10 cellular contexts compared by ENCODE assay signal in genomic region chr5:96718635-96719077, GRCh38. TPM values are rescaled to one million over a fixed set of nuclear protein-coding genes. Genes with fewer than 3 reads are reported as not detected.
A peak's percentile ranks its signal among the peaks of the same experiment; 100 is the strongest.
DNase-seq lines count a peak whose midpoint lies in the region; ATAC-seq and TF ChIP-seq lines count a peak whose summit lies in the region.
"Had no signal": no experiment of that assay in that cellular context is flagged by ENCODE, and none has a peak within 500 bp of the region (broad histone marks: within the 10 kb centered on the region; RNA-seq: fewer than 3 reads in every experiment).

No MANE protein-coding gene starts in this region.

- peak; percentile 55 for DNase-seq in NCI-H82 treated with DMSO at 0.1 percent for 48 hours (lab: John Stamatoyannopoulos, UW; ENCODE audit: unreplicated experiment)
- peak; percentile 12 for DNase-seq in prostate gland (ENCODE audit: low spot score)
- DNase-seq in iPS-NIHi11 (ENCODE audit: low spot score) = no peak
- DNase-seq: brain microvascular endothelial cell, glutamatergic neuron had no signal

- H3K27ac ChIP-seq in HEK293 (ENCODE audit: extremely low read depth, low read depth, low read length) (no peak overlapping the region), prostate gland (no peak overlapping the region)
- H3K27ac ChIP-seq: brain microvascular endothelial cell had no signal

- POLR2A ChIA-PET in HEK293 (lab: Yijun Ruan, JAX) = no interaction called here

- TF ChIP-seq CTCF in HEK293 (tag by site-specific recombination; IDR thresholded peaks at IDR 0.05) = no peak
- TF ChIP-seq CTCF in prostate gland (IDR thresholded peaks at IDR 0.05) = no peak

- TF ChIP-seq POLR2A in prostate gland (IDR thresholded peaks at IDR 0.05) = no peak

- no peaks in the 10 kb centered on the region for H3K9me3 ChIP-seq in HEK293 (ENCODE audit: control insufficient read depth, insufficient read depth, low read depth, low read length)
- no peaks in the 10 kb centered on the region for H3K9me3 ChIP-seq in prostate gland

- CTCF ChIA-PET in HEK293 (lab: Yijun Ruan, JAX) = no interaction called here

- intact Hi-C loops in prostate gland (cut with DNase I) = no loop called here

- H3K4me3 ChIP-seq in HEK293 (ENCODE audit: low read depth, low read length) = no peak overlapping the region
- H3K4me3 ChIP-seq in prostate gland = no peak overlapping the region

- H3K27me3 ChIP-seq in prostate gland (replicated peaks; ENCODE audit: insufficient read depth) = no peaks in the 10 kb centered on the region
- H3K27me3 ChIP-seq: brain microvascular endothelial cell had no signal

- peaks cover 13% of the 10 kb centered on the region for H3K4me1 ChIP-seq in HEK293 (ENCODE audit: control insufficient read depth, insufficient read depth, low read length)
- H3K4me1 ChIP-seq in prostate gland (replicated peaks) = no peaks in the 10 kb centered on the region

- WGBS in prostate gland = 44% methylated on average over 7 of the region's 7 CpGs

- no peaks in the 10 kb centered on the region for H3K36me3 ChIP-seq in HEK293 (ENCODE audit: control insufficient read depth in 2 of 2, insufficient read depth in 1 of 2, low read length in 2 of 2)
- no peaks in the 10 kb centered on the region for H3K36me3 ChIP-seq in prostate gland

- ATAC-seq in esophagus mucosa = peak; percentile 96
- ATAC-seq in HG03135 (IDR thresholded peaks at IDR 0.05; ENCODE audit: unreplicated experiment) = no peak
- ATAC-seq in HG02763 (IDR thresholded peaks at IDR 0.05; ENCODE audit: unreplicated experiment) = no peak
- no peak for ATAC-seq in HG03571 (IDR thresholded peaks at IDR 0.05; ENCODE audit: unreplicated experiment)

TF ChIP-seq in HEK293, 187 proteins besides CTCF, POLR2A, EP300 and RAD21 (continues in another document):
- TF ChIP-seq ZNF18 (tag by site-specific recombination; IDR thresholded peaks at IDR 0.05) (no peak), ZFHX2 (tag by site-specific recombination; conservative IDR thresholded peaks at IDR 0.05) (peak; percentile 23; the same call in 1 of the 2 replicates), ZNF10 (tag by site-specific recombination; IDR thresholded peaks at IDR 0.05) (no peak), ZFP69B (tag by site-specific recombination; IDR thresholded peaks at IDR 0.05) (no peak), KLF9 (tag by site-specific recombination; IDR thresholded peaks at IDR 0.05; ENCODE audit: low read depth) (no peak), ZNF341 (tag by site-specific recombination; IDR thresholded peaks at IDR 0.05; ENCODE audit: low read depth) (no peak), ZBTB17 (tag by site-specific recombination; IDR thresholded peaks at IDR 0.05) (peak; percentile 64; the same call in 1 of the 2 replicates), WT1 (tag by site-specific recombination; IDR thresholded peaks at IDR 0.05) (peak; percentile 95), ZNF114 (tag by site-specific recombination; IDR thresholded peaks at IDR 0.05) (no peak), SP7 (tag by site-specific recombination; IDR thresholded peaks at IDR 0.05) (peak; percentile 54), ZNF548 (tag by site-specific recombination; IDR thresholded peaks at IDR 0.05) (no peak), ZNF560 (tag by site-specific recombination; IDR thresholded peaks at IDR 0.05; ENCODE audit: borderline replicate concordance) (no peak), ZBTB20 (tag by site-specific recombination; IDR thresholded peaks at IDR 0.05) (peak; percentile 64), ZNF488 (tag by site-specific recombination; IDR thresholded peaks at IDR 0.05) (no peak), ZNF791 (tag by site-specific recombination; IDR thresholded peaks at IDR 0.05) (no peak), ZNF366 (tag by site-specific recombination; conservative IDR thresholded peaks at IDR 0.05) (0 out of 2 replicates have a peak, but pooled peaks have one; percentile 26), BCL11B (tag by site-specific recombination; IDR thresholded peaks at IDR 0.05; ENCODE audit: low read depth) (no peak), ZNF280C (tag by site-specific recombination; IDR thresholded peaks at IDR 0.05) (no peak), PATZ1 (tag by site-specific recombination; IDR thresholded peaks at IDR 0.05) (0 out of 2 replicates have a peak, but pooled peaks have one; percentile 33), REST (tag by site-specific recombination; IDR thresholded peaks at IDR 0.05) (no peak), KLF10 (tag by site-specific recombination; IDR thresholded peaks at IDR 0.05) (no peak)

RNA-seq across cellular contexts. Expression of gene CAST, which starts 56.5 kb away (rescaled TPM):
- total RNA-seq in esophagus mucosa (433 TPM), prostate gland (100 to 1,000 TPM; 251 to 256 TPM)
